Comparison of ENCODE assay signal across 1 cellular context in the genomic region with DNA sequence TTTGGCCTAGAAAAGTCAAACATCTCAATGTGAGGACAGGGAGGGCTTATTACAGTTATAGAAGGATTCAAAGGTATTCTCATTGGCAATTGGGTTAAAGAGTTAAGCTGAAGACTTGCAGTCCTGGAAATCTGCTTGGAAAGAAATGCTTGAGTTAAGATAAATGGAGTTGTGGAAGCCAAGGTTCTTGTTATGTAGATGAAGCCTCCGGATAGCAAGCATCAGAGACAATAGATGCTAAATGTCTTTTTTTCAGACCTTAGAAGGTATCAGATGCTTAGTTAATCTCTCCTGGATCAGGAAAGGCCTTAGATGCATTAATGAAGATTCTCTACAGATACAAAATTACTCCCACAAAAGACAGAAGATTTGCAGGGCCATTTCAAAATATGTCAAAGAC.
TF ChIP-seq lines count a peak whose summit lies in the region.

No MANE protein-coding gene starts in this region.

TF ChIP-seq in GM23338, 12 proteins besides CTCF, POLR2A, EP300 and RAD21 (continued from another document):
- TF ChIP-seq, protein P1, sequence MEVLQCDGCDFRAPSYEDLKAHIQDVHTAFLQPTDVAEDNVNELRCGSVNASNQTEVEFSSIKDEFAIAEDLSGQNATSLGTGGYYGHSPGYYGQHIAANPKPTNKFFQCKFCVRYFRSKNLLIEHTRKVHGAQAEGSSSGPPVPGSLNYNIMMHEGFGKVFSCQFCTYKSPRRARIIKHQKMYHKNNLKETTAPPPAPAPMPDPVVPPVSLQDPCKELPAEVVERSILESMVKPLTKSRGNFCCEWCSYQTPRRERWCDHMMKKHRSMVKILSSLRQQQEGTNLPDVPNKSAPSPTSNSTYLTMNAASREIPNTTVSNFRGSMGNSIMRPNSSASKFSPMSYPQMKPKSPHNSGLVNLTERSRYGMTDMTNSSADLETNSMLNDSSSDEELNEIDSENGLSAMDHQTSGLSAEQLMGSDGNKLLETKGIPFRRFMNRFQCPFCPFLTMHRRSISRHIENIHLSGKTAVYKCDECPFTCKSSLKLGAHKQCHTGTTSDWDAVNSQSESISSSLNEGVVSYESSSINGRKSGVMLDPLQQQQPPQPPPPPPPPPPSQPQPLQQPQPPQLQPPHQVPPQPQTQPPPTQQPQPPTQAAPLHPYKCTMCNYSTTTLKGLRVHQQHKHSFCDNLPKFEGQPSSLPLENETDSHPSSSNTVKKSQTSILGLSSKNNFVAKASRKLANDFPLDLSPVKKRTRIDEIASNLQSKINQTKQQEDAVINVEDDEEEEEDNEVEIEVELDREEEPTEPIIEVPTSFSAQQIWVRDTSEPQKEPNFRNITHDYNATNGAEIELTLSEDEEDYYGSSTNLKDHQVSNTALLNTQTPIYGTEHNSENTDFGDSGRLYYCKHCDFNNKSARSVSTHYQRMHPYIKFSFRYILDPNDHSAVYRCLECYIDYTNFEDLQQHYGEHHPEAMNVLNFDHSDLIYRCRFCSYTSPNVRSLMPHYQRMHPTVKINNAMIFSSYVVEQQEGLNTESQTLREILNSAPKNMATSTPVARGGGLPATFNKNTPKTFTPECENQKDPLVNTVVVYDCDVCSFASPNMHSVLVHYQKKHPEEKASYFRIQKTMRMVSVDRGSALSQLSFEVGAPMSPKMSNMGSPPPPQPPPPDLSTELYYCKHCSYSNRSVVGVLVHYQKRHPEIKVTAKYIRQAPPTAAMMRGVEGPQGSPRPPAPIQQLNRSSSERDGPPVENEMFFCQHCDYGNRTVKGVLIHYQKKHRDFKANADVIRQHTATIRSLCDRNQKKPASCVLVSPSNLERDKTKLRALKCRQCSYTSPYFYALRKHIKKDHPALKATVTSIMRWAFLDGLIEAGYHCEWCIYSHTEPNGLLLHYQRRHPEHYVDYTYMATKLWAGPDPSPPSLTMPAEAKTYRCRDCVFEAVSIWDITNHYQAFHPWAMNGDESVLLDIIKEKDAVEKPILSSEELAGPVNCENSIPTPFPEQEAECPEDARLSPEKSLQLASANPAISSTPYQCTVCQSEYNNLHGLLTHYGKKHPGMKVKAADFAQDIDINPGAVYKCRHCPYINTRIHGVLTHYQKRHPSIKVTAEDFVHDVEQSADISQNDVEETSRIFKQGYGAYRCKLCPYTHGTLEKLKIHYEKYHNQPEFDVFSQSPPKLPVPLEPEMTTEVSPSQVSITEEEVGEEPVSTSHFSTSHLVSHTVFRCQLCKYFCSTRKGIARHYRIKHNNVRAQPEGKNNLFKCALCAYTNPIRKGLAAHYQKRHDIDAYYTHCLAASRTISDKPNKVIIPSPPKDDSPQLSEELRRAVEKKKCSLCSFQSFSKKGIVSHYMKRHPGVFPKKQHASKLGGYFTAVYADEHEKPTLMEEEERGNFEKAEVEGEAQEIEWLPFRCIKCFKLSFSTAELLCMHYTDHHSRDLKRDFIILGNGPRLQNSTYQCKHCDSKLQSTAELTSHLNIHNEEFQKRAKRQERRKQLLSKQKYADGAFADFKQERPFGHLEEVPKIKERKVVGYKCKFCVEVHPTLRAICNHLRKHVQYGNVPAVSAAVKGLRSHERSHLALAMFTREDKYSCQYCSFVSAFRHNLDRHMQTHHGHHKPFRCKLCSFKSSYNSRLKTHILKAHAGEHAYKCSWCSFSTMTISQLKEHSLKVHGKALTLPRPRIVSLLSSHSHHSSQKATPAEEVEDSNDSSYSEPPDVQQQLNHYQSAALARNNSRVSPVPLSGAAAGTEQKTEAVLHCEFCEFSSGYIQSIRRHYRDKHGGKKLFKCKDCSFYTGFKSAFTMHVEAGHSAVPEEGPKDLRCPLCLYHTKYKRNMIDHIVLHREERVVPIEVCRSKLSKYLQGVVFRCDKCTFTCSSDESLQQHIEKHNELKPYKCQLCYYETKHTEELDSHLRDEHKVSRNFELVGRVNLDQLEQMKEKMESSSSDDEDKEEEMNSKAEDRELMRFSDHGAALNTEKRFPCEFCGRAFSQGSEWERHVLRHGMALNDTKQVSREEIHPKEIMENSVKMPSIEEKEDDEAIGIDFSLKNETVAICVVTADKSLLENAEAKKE (CRISPR knock-in tag; IDR thresholded peaks at IDR 0.05): 0 out of 2 replicates have a peak, but pooled peaks have one; percentile 40
- TF ChIP-seq ZNF114 (CRISPR knock-in tag; IDR thresholded peaks at IDR 0.05): no peak
